9 cellular contexts compared by ENCODE assay signal in genomic region chr14:93103392-93104080, GRCh38. TPM values are rescaled to one million over a fixed set of nuclear protein-coding genes. Genes with fewer than 3 reads are reported as not detected.
DNase-seq lines count a peak whose midpoint lies in the region; ATAC-seq and TF ChIP-seq lines count a peak whose summit lies in the region.
"Had no signal": no experiment of that assay in that cellular context is flagged by ENCODE, and none has a peak within 500 bp of the region (broad histone marks: within the 10 kb centered on the region; RNA-seq: fewer than 3 reads in every experiment).

No MANE protein-coding gene starts in this region.

- TF ChIP-seq POLR2A in esophagus muscularis mucosa (IDR thresholded peaks at IDR 0.05; ENCODE audit: low read depth) (no peak), uterus (IDR thresholded peaks at IDR 0.05) (no peak)

- TF ChIP-seq CTCF in esophagus muscularis mucosa (IDR thresholded peaks at IDR 0.05) = no peak
- TF ChIP-seq CTCF in uterus (IDR thresholded peaks at IDR 0.05) = no peak

- intact Hi-C loops in esophagus muscularis mucosa (cut with DNase I) (no loop called here), uterus (cut with DNase I; ENCODE audit: low total_unique reads) (no loop called here)

- H3K36me3 ChIP-seq in esophagus muscularis mucosa = no peaks in the 10 kb centered on the region
- no peaks in the 10 kb centered on the region for H3K36me3 ChIP-seq in uterus
- H3K36me3 ChIP-seq: heart left ventricle had no signal

- peak; percentile 89 for ATAC-seq in GM19463 (IDR thresholded peaks at IDR 0.05; ENCODE audit: unreplicated experiment)
- peak; percentile 81 for ATAC-seq in HG03469 (IDR thresholded peaks at IDR 0.05; ENCODE audit: unreplicated experiment)
- peak; percentile 63 for ATAC-seq in esophagus mucosa

- no peaks in the 10 kb centered on the region for H3K9me3 ChIP-seq in esophagus muscularis mucosa
- H3K9me3 ChIP-seq in uterus = no peaks in the 10 kb centered on the region
- H3K9me3 ChIP-seq: heart left ventricle had no signal

- H3K27me3 ChIP-seq in esophagus muscularis mucosa = no peaks in the 10 kb centered on the region
- no peaks in the 10 kb centered on the region for H3K27me3 ChIP-seq in uterus
- H3K27me3 ChIP-seq: heart left ventricle had no signal

- H3K4me1 ChIP-seq in esophagus muscularis mucosa (peaks cover 63 to 93% (median 89%) of the 10 kb centered on the region in 4 donors), uterus (no peaks in the 10 kb centered on the region)

- TF ChIP-seq EP300 in esophagus muscularis mucosa (IDR thresholded peaks at IDR 0.05) = no peak

- WGBS in esophagus muscularis mucosa = 82% methylated on average over 7 of the region's 9 CpGs

- H3K4me3 ChIP-seq in esophagus muscularis mucosa (peak overlapping the region in 2 of 4 donors; percentile 12 to 27), uterus (no peak overlapping the region)

- DNase-seq in COR-L47 (lab: John Stamatoyannopoulos, UW) (peak; percentile 32), esophagus muscularis mucosa (ENCODE audit: extremely low spot score) (no peak), uterus (no peak)
- peak; percentile 34 for DNase-seq in activated CD4-positive, CD25-positive, alpha-beta regulatory T cell treated with anti-CD3 and anti-CD28 coated beads, Interleukin-2, amount 50 U/mL, for 16 hours (ENCODE audit: low read depth, low spot score)
- peak; percentile 30 to 42 for DNase-seq in stimulated activated CD8-positive, alpha-beta memory T cell treated with anti-CD3 and anti-CD28 coated beads, Interleukin-4, amount 100 ng/mL, for 1 hour (ENCODE audit: low read depth in 2 of 2, low spot score in 1 of 2)

- H3K27ac ChIP-seq in esophagus muscularis mucosa (replicated peaks in 1 of 4) (no peak overlapping the region), uterus (no peak overlapping the region)

RNA-seq across cellular contexts. Expression of gene ITPK1, which starts 12.2 kb away (rescaled TPM):
- total RNA-seq in esophagus mucosa (22.1 TPM), esophagus muscularis mucosa (100 to 1,000 TPM; 108 to 221 (median 138) TPM), uterus (10 to 100 TPM; 19.7 to 97.7 (median 26.5) TPM)

Comparison
In these comparisons a context has a peak if more than half of its experiments do, and no peak if none do; other contexts are left out.
1. DNase-seq: peak in COR-L47 (single experiment), activated CD4-positive, CD25-positive, alpha-beta regulatory T cell treated with anti-CD3 and anti-CD28 coated beads, Interleukin-2, amount 50 U/mL, for 16 hours (single experiment) and stimulated activated CD8-positive, alpha-beta memory T cell treated with anti-CD3 and anti-CD28 coated beads, Interleukin-4, amount 100 ng/mL, for 1 hour (2 of 2); none in esophagus muscularis mucosa (single experiment) and uterus (0 of 2).
2. Peak in every context shown above with its lines, with median percentiles within 50 percentile points of each other: ATAC-seq.